In genomic region chr4:170026253-170026991, GRCh38 we compare ENCODE assay signal across 8 cellular contexts. TPM values are rescaled to one million over a fixed set of nuclear protein-coding genes. Genes with fewer than 3 reads are reported as not detected.
DNase-seq lines count a peak whose midpoint lies in the region; ATAC-seq and TF ChIP-seq lines count a peak whose summit lies in the region.

TSS of gene MFAP3L (minus strand) at chr4:170026395. CDS start at chr4:170005877, 20,518 bp downstream.

- peak within 1 kb of the TSS; percentile 84 for H3K4me3 ChIP-seq in epithelial cell of proximal tubule (ENCODE audit: low read depth, low read length)
- peak within 1 kb of the TSS; percentile 77 for H3K4me3 ChIP-seq in mucosa of descending colon

- H3K9me3 ChIP-seq in mucosa of descending colon, result no peaks in the 10 kb centered on the region

- peak within 1 kb of the TSS; percentile 88 for H3K27ac ChIP-seq in C4-2B

- peaks cover 13% of the 10 kb centered on the region for H3K4me1 ChIP-seq in mucosa of descending colon (ENCODE audit: low read depth)

- no peaks in the 10 kb centered on the region for H3K36me3 ChIP-seq in mucosa of descending colon (ENCODE audit: low read depth)

- intact Hi-C loops in mucosa of descending colon (cut with DNase I, micrococcal nuclease), result no loop called here

- DNase-seq in NOMO-1 (lab: John Stamatoyannopoulos, UW; ENCODE audit: unreplicated experiment in 2 of 2) (peak; percentile 77 to 90), activated T-cell treated with anti-CD3 and anti-CD28 coated beads for 48 hours (ENCODE audit: low read depth) (peak; percentile 86), epithelial cell of proximal tubule (ENCODE audit: low read depth) (no peak), mucosa of descending colon (peak; percentile 88 to 94 (median 90))
- peak; percentile 59 for DNase-seq in stimulated activated CD8-positive, alpha-beta memory T cell treated with anti-CD3 and anti-CD28 coated beads, Interleukin-2, amount 100 ng/mL, for 1 hour (ENCODE audit: low read depth in 2 of 2)

- ATAC-seq in GM19395 (IDR thresholded peaks at IDR 0.05; ENCODE audit: unreplicated experiment), result peak; percentile 78
- peak; percentile 80 for ATAC-seq in HG03520 (IDR thresholded peaks at IDR 0.05; ENCODE audit: unreplicated experiment)
- peak; percentile 95 for ATAC-seq in mucosa of descending colon

- TF ChIP-seq CTCF in C4-2B (conservative IDR thresholded peaks at IDR 0.05), result peak; percentile 45
- no peak for TF ChIP-seq CTCF in epithelial cell of proximal tubule (conservative IDR thresholded peaks at IDR 0.05; ENCODE audit: low read depth, low read length)
- TF ChIP-seq CTCF in mucosa of descending colon (IDR thresholded peaks at IDR 0.05), result no peak

RNA-seq across cellular contexts. Expression of gene MFAP3L, which starts in this region (rescaled TPM):
- 8.7 and 10.2 TPM in 2 replicates for total RNA-seq in epithelial cell of proximal tubule
- 10 to 100 TPM in 1 of 3 donors, 1 to 10 TPM in 2; 2.5 to 10.8 (median 3.6) TPM for total RNA-seq in mucosa of descending colon
